20 cellular contexts compared by ENCODE assay signal in the genomic region with DNA sequence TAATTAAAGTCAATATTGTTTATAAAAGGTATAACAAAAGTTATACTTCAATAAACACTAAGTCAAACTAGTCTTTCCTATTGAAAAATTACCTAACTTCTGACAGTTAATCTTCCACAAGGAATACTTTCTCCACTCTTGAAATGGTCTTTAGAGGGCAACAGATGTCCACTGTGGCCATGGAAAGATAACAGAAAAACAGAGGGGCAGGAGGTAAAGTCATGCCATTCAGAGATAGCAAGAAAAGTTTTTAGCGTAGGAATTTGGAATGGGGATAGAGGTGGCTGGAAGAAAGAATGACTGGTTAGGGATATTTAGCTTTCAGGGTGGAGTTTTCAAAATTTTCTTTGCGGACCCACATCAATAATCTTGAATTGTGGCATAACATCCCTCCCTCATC.
"Had no signal": no experiment of that assay in that cellular context is flagged by ENCODE, and none has a peak within 500 bp of the region (broad histone marks: within the 10 kb centered on the region; RNA-seq: fewer than 3 reads in every experiment).

No MANE protein-coding gene starts in this region.

- H3K4me3 ChIP-seq: body of pancreas, heart right ventricle, lower lobe of right lung, neural progenitor cell, tibial artery had no signal

- H3K4me2 ChIP-seq: neural progenitor cell had no signal

- H2AFZ ChIP-seq: neural progenitor cell had no signal

- H3K27me3 ChIP-seq: body of pancreas, heart right ventricle, neural progenitor cell, tibial artery had no signal

- H3K27ac ChIP-seq: body of pancreas, lower lobe of right lung, neural progenitor cell, tibial artery, VCaP had no signal

- H3K4me1 ChIP-seq: body of pancreas, lower lobe of right lung, neural progenitor cell had no signal

- H3K9ac ChIP-seq: neural progenitor cell had no signal

- DNase-seq: activated CD4-positive, alpha-beta memory T cell treated with anti-CD3 and anti-CD28 coated beads, Interleukin-2, amount 10 ng/mL, durations not matched to agents 7 days and 5 days; activated CD4-positive, alpha-beta T cell treated with anti-CD3 and anti-CD28 coated beads, Interleukin-2, amount 10 ng/mL, durations not matched to agents 24 days and 14 days; activated effector memory CD4-positive, alpha-beta T cell treated with Interleukin-2 at 50 U/mL for 16 hours; activated naive CD4-positive, alpha-beta T cell treated with anti-CD3 and anti-CD28 coated beads for 36 hours; activated naive CD8-positive, alpha-beta T cell treated with anti-CD3 and anti-CD28 coated beads, Interleukin-2, amount 10 ng/mL, durations not matched to agents 7 days and 5 days; activated T-cell treated with anti-CD3 and anti-CD28 coated beads, Interleukin-2, amount 50 U/mL, for 72 hours; body of pancreas; caudate nucleus; effector memory CD4-positive, alpha-beta T cell; heart right ventricle; lower lobe of right lung; naive thymus-derived CD8-positive, alpha-beta T cell; stimulated activated CD4-positive, alpha-beta T cell treated with anti-CD3 and anti-CD28 coated beads, Interleukin-4, amount 100 ng/mL, for 1 hour; tibial artery had no signal

- ATAC-seq: activated CD4-positive, CD25-positive, alpha-beta regulatory T cell treated with anti-CD3 and anti-CD28 coated beads, Interleukin-2, amount 50 U/mL, for 24 hours; activated T-cell treated with anti-CD3 and anti-CD28 coated beads, Interleukin-2, amount 50 U/mL, for 72 hours; body of pancreas; esophagus mucosa; heart right ventricle; left lobe of liver; lower lobe of right lung; naive thymus-derived CD8-positive, alpha-beta T cell; sciatic nerve had no signal

- H3K9me3 ChIP-seq: body of pancreas, heart right ventricle, lower lobe of right lung, tibial artery had no signal
